In genomic region chr4:165873298-165874071, GRCh38 we compare ENCODE assay signal across 8 cellular contexts. TPM values are rescaled to one million over a fixed set of nuclear protein-coding genes. Genes with fewer than 3 reads are reported as not detected.
DNase-seq lines count a peak whose midpoint lies in the region; ATAC-seq and TF ChIP-seq lines count a peak whose summit lies in the region.

No MANE protein-coding gene starts in this region.

- H3K4me3 ChIP-seq in SJCRH30 (peak overlapping the region; percentile 62), fibroblast of the aortic adventitia (ENCODE audit: low read depth, low read length) (peak overlapping the region; percentile 67), neuron (ENCODE audit: low read length) (peak overlapping the region; percentile 51)

- H3K4me1 Mint-ChIP-seq in activated T-cell treated with anti-CD3 and anti-CD28 coated beads, Interleukin-2, amount 50 U/mL, for 72 hours (ENCODE audit: low read depth) = peaks cover 18% of the 10 kb centered on the region
- peaks cover 9% of the 10 kb centered on the region for H3K4me1 Mint-ChIP-seq in activated T-cell treated with anti-CD3 and anti-CD28 coated beads, Interleukin-2, amount 50 U/mL, for 4 hours (ENCODE audit: low read depth)

- H3K4me1 ChIP-seq in SJCRH30 (no peaks in the 10 kb centered on the region), neuron (ENCODE audit: insufficient read depth, low read length) (peaks cover 24% of the 10 kb centered on the region)

- no peak overlapping the region for H3K27ac Mint-ChIP-seq in activated T-cell treated with anti-CD3 and anti-CD28 coated beads, Interleukin-2, amount 50 U/mL, for 72 hours

- peaks cover 0 to 1% of the 10 kb centered on the region in 2 donors for H3K36me3 Mint-ChIP-seq in activated T-cell treated with anti-CD3 and anti-CD28 coated beads, Interleukin-2, amount 50 U/mL, for 72 hours (ENCODE audit: insufficient read depth in 2 of 2)
- H3K36me3 Mint-ChIP-seq in activated T-cell treated with anti-CD3 and anti-CD28 coated beads, Interleukin-2, amount 50 U/mL, for 4 hours (ENCODE audit: insufficient read depth) = no peaks in the 10 kb centered on the region

- no peaks in the 10 kb centered on the region for H3K27me3 ChIP-seq in SJCRH30
- H3K27me3 ChIP-seq in neuron (ENCODE audit: insufficient read depth, low read length) = peaks cover 78% of the 10 kb centered on the region

- no peak for TF ChIP-seq CTCF in fibroblast of the aortic adventitia (IDR thresholded peaks at IDR 0.05; ENCODE audit: insufficient read depth, low read length)

- no peaks in the 10 kb centered on the region for H3K36me3 ChIP-seq in SJCRH30
- no peaks in the 10 kb centered on the region for H3K36me3 ChIP-seq in neuron (ENCODE audit: insufficient read depth, low read length)

- H3K9me3 ChIP-seq in SJCRH30 (replicated peaks) (no peaks in the 10 kb centered on the region), neuron (ENCODE audit: low read length) (no peaks in the 10 kb centered on the region)

- DNase-seq in activated T-cell treated with anti-CD3 and anti-CD28 coated beads, Interleukin-2, amount 50 U/mL, for 72 hours = peak in 1 of 2 donors; percentile 1
- DNase-seq in activated T-cell treated with anti-CD3 and anti-CD28 coated beads, Interleukin-2, amount 50 U/mL, for 4 hours = no peak
- DNase-seq in SJCRH30 (peak; percentile 46 to 64), fibroblast of the aortic adventitia (ENCODE audit: low read depth) (peak; percentile 12), GM19238 (ENCODE audit: insufficient read length, low spot score) (no peak)

- H2AFZ ChIP-seq in neuron (ENCODE audit: low read depth, low read length) = peak overlapping the region; percentile 94

- H3K9me3 Mint-ChIP-seq in activated T-cell treated with anti-CD3 and anti-CD28 coated beads, Interleukin-2, amount 50 U/mL, for 72 hours = no peaks in the 10 kb centered on the region
- no peaks in the 10 kb centered on the region for H3K9me3 Mint-ChIP-seq in activated T-cell treated with anti-CD3 and anti-CD28 coated beads, Interleukin-2, amount 50 U/mL, for 4 hours

- peak; percentile 22 to 47 for ATAC-seq in activated T-cell treated with anti-CD3 and anti-CD28 coated beads, Interleukin-2, amount 50 U/mL, for 72 hours (replicated peaks in 1 of 2)
- ATAC-seq in activated T-cell treated with anti-CD3 and anti-CD28 coated beads, Interleukin-2, amount 50 U/mL, for 4 hours = no peak
- ATAC-seq in GM21619 (IDR thresholded peaks at IDR 0.05; ENCODE audit: unreplicated experiment) = no peak
- ATAC-seq in HG03521 (IDR thresholded peaks at IDR 0.05; ENCODE audit: unreplicated experiment) = no peak

- peak overlapping the region; percentile 16; the same call in 1 of the 2 replicates for H3K27ac ChIP-seq in SJCRH30

- peaks cover 44% of the 10 kb centered on the region for H3K27me3 Mint-ChIP-seq in activated T-cell treated with anti-CD3 and anti-CD28 coated beads, Interleukin-2, amount 50 U/mL, for 72 hours (ENCODE audit: low read depth)
- H3K27me3 Mint-ChIP-seq in activated T-cell treated with anti-CD3 and anti-CD28 coated beads, Interleukin-2, amount 50 U/mL, for 4 hours (ENCODE audit: low read depth) = peaks cover 53% of the 10 kb centered on the region

- H3K4me3 Mint-ChIP-seq in activated T-cell treated with anti-CD3 and anti-CD28 coated beads, Interleukin-2, amount 50 U/mL, for 72 hours = peak overlapping the region; percentile 52 to 70
- no peak overlapping the region for H3K4me3 Mint-ChIP-seq in activated T-cell treated with anti-CD3 and anti-CD28 coated beads, Interleukin-2, amount 50 U/mL, for 4 hours

RNA-seq across cellular contexts. Expression of gene TLL1, which starts 0.4 kb away (rescaled TPM):
- total RNA-seq in activated T-cell treated with anti-CD3 and anti-CD28 coated beads, Interleukin-2, amount 50 U/mL, for 72 hours = not detected
- not detected for total RNA-seq in activated T-cell treated with anti-CD3 and anti-CD28 coated beads, Interleukin-2, amount 50 U/mL, for 4 hours
- 1.0 and 1.4 TPM in 2 replicates for total RNA-seq in SJCRH30 (2014; rRNA removed; shearing (Covaris generic))
- total RNA-seq in fibroblast of the aortic adventitia (ENCODE audit: low replicate concordance) = 0.09 and 1.5 TPM in 2 replicates

Comparison
In these comparisons a context has a peak if more than half of its experiments do, and no peak if none do; other contexts are left out.
1. ATAC-seq: peak in activated T-cell treated with anti-CD3 and anti-CD28 coated beads, Interleukin-2, amount 50 U/mL, for 72 hours (2 of 2); none in activated T-cell treated with anti-CD3 and anti-CD28 coated beads, Interleukin-2, amount 50 U/mL, for 4 hours (0 of 2), GM21619 (single experiment) and HG03521 (single experiment).
2. DNase-seq: peak in SJCRH30 (2 of 2) and fibroblast of the aortic adventitia (single experiment); none in activated T-cell treated with anti-CD3 and anti-CD28 coated beads, Interleukin-2, amount 50 U/mL, for 4 hours (single experiment) and GM19238 (single experiment).
3. Peak in every context shown above with its lines, with median percentiles within 50 percentile points of each other: H3K4me3 ChIP-seq.